In genomic region chr19:4597278-4597974, GRCh38 we compare ENCODE assay signal across 10 cellular contexts. TPM values are rescaled to one million over a fixed set of nuclear protein-coding genes. Genes with fewer than 3 reads are reported as not detected.
DNase-seq lines count a peak whose midpoint lies in the region; ATAC-seq and TF ChIP-seq lines count a peak whose summit lies in the region.
"Had no signal": no experiment of that assay in that cellular context is flagged by ENCODE, and none has a peak within 500 bp of the region (broad histone marks: within the 10 kb centered on the region; RNA-seq: fewer than 3 reads in every experiment).

No MANE protein-coding gene starts in this region.

- peak overlapping the region; percentile 14; the same call in 1 of the 2 replicates for H3K27ac ChIP-seq in WERI-Rb-1
- H3K27ac ChIP-seq in left lung = no peak overlapping the region
- H3K27ac ChIP-seq: GM23248 had no signal

- CTCF ChIA-PET in BJ (lab: Yijun Ruan, JAX) = interaction anchor here (3.0 kb wide), 1 partner anchor 39 kb away, joined by 10 read pairs; no protein-coding TSS in a partner anchor

- H3K9me3 ChIP-seq in WERI-Rb-1 (ENCODE audit: severe bottlenecking) (no peaks in the 10 kb centered on the region), left lung (no peaks in the 10 kb centered on the region), HAP-1 (no peaks in the 10 kb centered on the region)

- ATAC-seq in left lung (peak; percentile 21), GM19463 (IDR thresholded peaks at IDR 0.05; ENCODE audit: unreplicated experiment) (no peak), HG03159 (IDR thresholded peaks at IDR 0.05; ENCODE audit: unreplicated experiment) (no peak)

- H3K4me1 ChIP-seq in left lung (peaks cover 0 to 5% of the 10 kb centered on the region in 2 donors), HAP-1 (no peaks in the 10 kb centered on the region)

- H3K4me3 ChIP-seq in BJ (ENCODE audit: low read depth, low read length) (peak overlapping the region; percentile 23), WERI-Rb-1 (ENCODE audit: low read depth, low read length) (peak overlapping the region; percentile 25), left lung (no peak overlapping the region), HAP-1 (no peak overlapping the region)
- H3K4me3 ChIP-seq: GM23248 had no signal

- intact Hi-C loops in left lung (cut with DNase I) = no loop called here

- H3K36me3 ChIP-seq in BJ (ENCODE audit: control insufficient read depth, insufficient read depth, low read length) (no peaks in the 10 kb centered on the region), WERI-Rb-1 (no peaks in the 10 kb centered on the region), left lung (no peaks in the 10 kb centered on the region), HAP-1 (replicated peaks) (no peaks in the 10 kb centered on the region)

- TF ChIP-seq CTCF in BJ (IDR thresholded peaks at IDR 0.05; ENCODE audit: insufficient read depth, low read depth, low read length) = no peak
- TF ChIP-seq CTCF in GM10266 (IDR thresholded peaks at IDR 0.05; ENCODE audit: control insufficient read depth, insufficient read depth, low read depth, missing control alignments) = no peak
- no peak for TF ChIP-seq CTCF in WERI-Rb-1 (IDR thresholded peaks at IDR 0.05; ENCODE audit: low read depth, low read length)
- TF ChIP-seq CTCF in left lung (IDR thresholded peaks at IDR 0.05) = no peak

- peaks cover 15% of the 10 kb centered on the region for H3K27me3 ChIP-seq in BJ (ENCODE audit: control insufficient read depth, insufficient read depth, low read length)
- H3K27me3 ChIP-seq in WERI-Rb-1 (ENCODE audit: insufficient read depth, low read depth, severe bottlenecking) = no peaks in the 10 kb centered on the region
- H3K27me3 ChIP-seq in left lung = peaks cover 20 to 99% of the 10 kb centered on the region in 2 donors
- H3K27me3 ChIP-seq in HAP-1 (ENCODE audit: low read depth) = no peaks in the 10 kb centered on the region

- in situ Hi-C loops in HAP-1 (cut with MboI; ENCODE audit: low sequenced_read_pairs) = no loop called here

- POLR2A ChIA-PET in BJ (lab: Charles Lee) = interaction anchor here (0.6 kb wide), 1 partner anchor 42 kb away, joined by 3 read pairs; no protein-coding TSS in a partner anchor

- DNase-seq in BJ (ENCODE audit: low read depth) = no peak
- DNase-seq in GM10266 (ENCODE audit: extremely low spot score) = peak; percentile 77
- DNase-seq in WERI-Rb-1 = peak; percentile 75
- DNase-seq in left lung = no peak
- no peak for DNase-seq in HAP-1 (ENCODE audit: low spot score in 2 of 2)
- DNase-seq in NOMO-1 (lab: John Stamatoyannopoulos, UW; ENCODE audit: unreplicated experiment in 2 of 2) = no peak

RNA-seq across cellular contexts. Expression of gene SEMA6B, which starts 37.9 kb away (rescaled TPM):
- 0.11 and 0.22 TPM in 2 replicates for polyA plus RNA-seq in BJ (2011; rRNA removed)
- polyA minus RNA-seq in BJ (2011; rRNA and poly(A)+ RNA removed) = 0.15 and 0.28 TPM in 2 replicates
- 10 to 100 TPM in 1 of 2 donors, 1 to 10 TPM in 1; 4.8 to 24.7 TPM for total RNA-seq in left lung
- total RNA-seq: epithelial cell of proximal tubule, GM23248 had no signal
- polyA plus RNA-seq: GM23248 had no signal

RNA-seq across cellular contexts. Expression of gene TNFAIP8L1, which starts 41.9 kb away (rescaled TPM):
- polyA plus RNA-seq in BJ (2011; rRNA removed) = 3.7 and 4.8 TPM in 2 replicates
- polyA minus RNA-seq in BJ (2011; rRNA and poly(A)+ RNA removed) = 2.8 and 3.4 TPM in 2 replicates
- total RNA-seq in left lung = 1 to 10 TPM; 5.9 to 8.6 TPM

RNA-seq across cellular contexts. Expression of gene LRG1, which starts 57.6 kb away (rescaled TPM):
- polyA plus RNA-seq in BJ (2011; rRNA removed) = 0.02 TPM in 1 of 2 replicates, not detected in the other
- not detected in 2 replicates for polyA minus RNA-seq in BJ (2011; rRNA and poly(A)+ RNA removed)
- 10 to 100 TPM; 11.2 to 17.9 TPM for total RNA-seq in left lung
- total RNA-seq: GM23248 had no signal
- polyA plus RNA-seq: GM23248 had no signal

Comparison
In these comparisons a context has a peak if more than half of its experiments do, and no peak if none do; other contexts are left out.
1. DNase-seq: peak in GM10266 (single experiment) and WERI-Rb-1 (single experiment); none in BJ (single experiment), left lung (0 of 2), HAP-1 (0 of 2) and NOMO-1 (0 of 2).
2. H3K4me3 ChIP-seq: peak in BJ (single experiment) and WERI-Rb-1 (single experiment); none in left lung (0 of 2) and HAP-1 (single experiment).